32 cellular contexts compared by ENCODE assay signal in the genomic region with DNA sequence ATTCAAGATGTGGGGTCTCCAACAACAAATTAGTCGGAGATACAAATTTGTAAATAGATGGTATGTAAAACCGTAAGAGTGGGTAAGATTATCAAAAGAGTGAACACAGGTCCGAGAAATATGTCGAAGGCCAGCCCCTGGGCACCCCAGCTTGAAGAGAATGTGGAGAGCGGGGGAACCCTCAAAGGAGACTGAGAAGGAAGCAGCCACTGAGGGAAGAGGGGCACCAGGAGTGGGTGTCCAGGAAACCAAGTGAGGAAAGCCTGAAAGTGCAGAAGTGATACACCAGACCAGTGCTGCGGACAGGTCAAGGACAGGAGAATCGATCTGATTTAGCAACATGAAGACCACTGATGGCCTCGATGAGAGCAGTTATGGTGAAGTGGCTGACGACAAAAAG. TPM values are rescaled to one million over a fixed set of nuclear protein-coding genes. Genes with fewer than 3 reads are reported as not detected.
"Had no signal": no experiment of that assay in that cellular context is flagged by ENCODE, and none has a peak within 500 bp of the region (broad histone marks: within the 10 kb centered on the region; RNA-seq: fewer than 3 reads in every experiment).

No MANE protein-coding gene starts in this region.

- H3K4me1 Mint-ChIP-seq: endodermal cell had no signal

- H3K4me3 ChIP-seq: colonic mucosa, esophagus squamous epithelium, gastrocnemius medialis, heart right ventricle, left lung, lower lobe of right lung had no signal

- H3K4me1 ChIP-seq: colonic mucosa, left lung had no signal

- H3K36me3 Mint-ChIP-seq: naive thymus-derived CD4-positive, alpha-beta T cell had no signal

- H3K27ac Mint-ChIP-seq: dendritic cell treated with granulocyte-macrophage colony-stimulating factor and Interleukin-4, amounts not matched to agents 40 ng/mL and 50 ng/mL, for 4 days; effector memory CD8-positive, alpha-beta T cell; endodermal cell; naive thymus-derived CD4-positive, alpha-beta T cell had no signal

- H3K9me3 Mint-ChIP-seq: dendritic cell treated with granulocyte-macrophage colony-stimulating factor and Interleukin-4, amounts not matched to agents 40 ng/mL and 50 ng/mL, for 4 days; effector memory CD8-positive, alpha-beta T cell had no signal

- H3K27ac ChIP-seq: colonic mucosa, epithelial cell of prostate, esophagus squamous epithelium, gastrocnemius medialis, heart right ventricle, left lung, lower lobe of right lung had no signal

- H3K36me3 ChIP-seq: colonic mucosa, gastrocnemius medialis, heart right ventricle, left lung, lower lobe of right lung had no signal

- DNase-seq: colonic mucosa; cortex of kidney; effector CD8-positive, alpha-beta T cell; effector memory CD8-positive, alpha-beta T cell; endodermal cell; erythroblast; esophagus squamous epithelium; foreskin fibroblast; foreskin melanocyte; gastrocnemius medialis; glutamatergic neuron; head of caudate nucleus; heart right ventricle; hippocampal formation; left cardiac atrium; left lung; left ventricle myocardium superior; lower lobe of right lung; mesenchymal stem cell; midbrain; naive thymus-derived CD4-positive, alpha-beta T cell had no signal

- H3K27me3 ChIP-seq: colonic mucosa, esophagus squamous epithelium, gastrocnemius medialis, heart right ventricle, left lung had no signal

- H3K4me3 Mint-ChIP-seq: dendritic cell treated with granulocyte-macrophage colony-stimulating factor and Interleukin-4, amounts not matched to agents 40 ng/mL and 50 ng/mL, for 4 days; effector memory CD8-positive, alpha-beta T cell; endodermal cell; naive thymus-derived CD4-positive, alpha-beta T cell had no signal

- ATAC-seq: effector memory CD8-positive, alpha-beta T cell; esophagus mucosa; gastrocnemius medialis; heart right ventricle; left cardiac atrium; left lung; left ventricle myocardium superior; lower lobe of right lung; naive thymus-derived CD4-positive, alpha-beta T cell had no signal

RNA-seq across cellular contexts. Expression of gene APOL5, which starts 14.4 kb away (rescaled TPM):
- total RNA-seq: colonic mucosa; dermis microvascular lymphatic vessel endothelial cell; endodermal cell; esophagus mucosa; esophagus squamous epithelium; glomerular endothelial cell; heart right ventricle; kidney epithelial cell; left cardiac atrium; left lung; left ventricle myocardium superior; lower leg skin; lower lobe of right lung; lung microvascular endothelial cell; mononuclear cell; mucosa of gallbladder; naive thymus-derived CD4-positive, alpha-beta T cell had no signal
- polyA plus RNA-seq: keratinocyte; naive thymus-derived CD4-positive, alpha-beta T cell had no signal
